Comparison of ENCODE assay signal across 1 cellular context in the genomic region with DNA sequence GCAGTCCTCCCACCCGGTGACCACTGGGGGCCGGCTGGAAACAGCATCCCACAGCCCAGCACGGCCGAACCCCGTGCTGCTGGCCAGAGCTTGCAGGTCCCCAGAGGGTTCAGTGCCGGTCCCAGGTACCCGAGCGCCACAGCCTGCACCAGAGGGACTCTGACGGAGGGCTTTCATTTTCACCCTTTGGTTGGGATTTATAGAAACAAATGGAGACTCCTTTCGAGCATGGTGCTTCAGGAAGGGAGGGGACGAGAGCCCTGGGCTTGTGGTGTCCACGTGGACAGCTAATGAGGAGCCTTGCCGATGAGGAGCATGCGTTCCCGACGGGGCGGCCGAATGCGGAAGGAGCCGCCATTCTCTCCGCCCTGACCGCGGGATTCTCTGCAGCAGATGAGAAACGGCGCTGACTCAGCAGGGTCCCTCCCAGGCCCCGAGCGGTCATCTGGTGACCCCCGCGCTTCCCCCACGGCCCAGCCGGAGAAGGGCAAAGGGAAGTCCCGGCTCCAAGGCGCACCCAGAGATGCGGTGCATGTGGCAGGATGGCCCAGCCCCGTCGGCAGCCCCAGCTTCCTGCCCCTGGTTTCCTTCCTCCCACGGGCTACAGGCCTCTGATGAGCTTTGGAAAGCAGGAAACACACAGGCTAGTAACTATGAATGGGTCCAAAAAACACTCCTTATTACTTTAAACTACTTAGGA.
TF ChIP-seq lines count a peak whose summit lies in the region.

No MANE protein-coding gene starts in this region.

TF ChIP-seq in IMR-90, 13 proteins besides CTCF, POLR2A, EP300 and RAD21:
- TF ChIP-seq MAFK (IDR thresholded peaks at IDR 0.05; ENCODE audit: low read depth, low read length) (peak; percentile 65), SMC3 (IDR thresholded peaks at IDR 0.05; ENCODE audit: low read depth, low read length) (no peak)
